ENCODE assay signal across 8 cellular contexts in the genomic region with DNA sequence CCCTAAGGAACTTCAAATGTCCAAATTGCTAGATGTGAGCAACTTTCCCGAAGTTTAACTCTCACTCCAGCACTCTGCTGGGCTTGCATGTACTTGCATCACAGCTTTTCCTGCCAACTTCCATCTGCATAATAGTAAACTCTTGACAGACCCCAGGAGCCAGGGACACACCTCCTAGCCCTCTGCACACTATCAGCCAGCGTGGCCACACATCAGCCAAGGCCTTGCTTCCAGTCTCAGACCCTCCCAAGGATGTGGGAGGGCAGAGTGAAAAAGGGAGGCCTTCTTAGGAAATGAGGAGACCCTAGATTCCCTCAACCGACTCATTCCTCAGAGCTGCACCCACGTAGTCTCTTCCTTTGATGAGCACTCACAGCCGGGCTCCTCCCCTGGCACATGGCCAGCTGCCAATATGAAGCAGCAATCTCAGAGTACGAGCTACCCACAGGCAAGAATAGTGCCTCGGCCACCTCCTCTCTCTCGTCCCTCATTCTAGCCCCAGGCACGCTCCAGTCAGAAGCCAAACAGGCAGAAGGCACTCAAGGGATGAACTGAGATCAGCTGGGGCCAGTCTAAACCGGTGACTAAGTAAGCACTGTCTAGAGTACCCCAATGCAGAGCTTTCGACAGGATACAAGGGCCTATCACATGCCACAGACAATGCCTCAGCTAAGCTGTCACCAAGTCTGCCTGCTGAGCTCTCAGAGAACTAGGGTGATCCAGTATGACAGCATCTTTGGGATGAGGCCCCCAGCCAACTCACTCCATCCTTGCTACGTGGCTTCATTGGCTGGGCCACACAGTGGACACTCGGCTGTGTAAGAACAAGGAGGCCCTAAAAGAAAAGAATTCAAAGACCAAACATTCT. TPM values are rescaled to one million over a fixed set of nuclear protein-coding genes. Genes with fewer than 3 reads are reported as not detected.
DNase-seq lines count a peak whose midpoint lies in the region; ATAC-seq and TF ChIP-seq lines count a peak whose summit lies in the region.

No MANE protein-coding gene starts in this region.

- DNase-seq in activated CD8-positive, alpha-beta memory T cell treated with anti-CD3 and anti-CD28 coated beads, Interleukin-2, amount 50 U/mL, for 48 hours: peak; percentile 66
- no peak for DNase-seq in activated CD8-positive, alpha-beta memory T cell treated with anti-CD3 and anti-CD28 coated beads for 24 hours
- DNase-seq in SJSA1 (ENCODE audit: low read depth in 1 of 2, low spot score in 2 of 2) (peak; percentile 85 to 91), colonic mucosa (peak; percentile 86), mesenteric fat pad (ENCODE audit: low spot score) (peak; percentile 89), superior temporal gyrus (ENCODE audit: extremely low spot score) (peak; percentile 44)

- H3K9me3 ChIP-seq in SJSA1 (replicated peaks): no peaks in the 10 kb centered on the region
- H3K9me3 ChIP-seq in colonic mucosa: no peaks in the 10 kb centered on the region

- H3K4me3 ChIP-seq in SJSA1: no peak overlapping the region
- no peak overlapping the region for H3K4me3 ChIP-seq in colonic mucosa

- H3K27ac ChIP-seq in SJSA1: peak overlapping the region; percentile 20
- H3K27ac ChIP-seq in colonic mucosa: peak overlapping the region; percentile 34

- intact Hi-C loops in colonic mucosa (cut with DNase I): no loop called here

- peak overlapping the region in 1 of 2 donors; percentile 43 for H3K9ac ChIP-seq in colonic mucosa (ENCODE audit: low read depth in 2 of 2, low read length in 2 of 2)

- H3K36me3 ChIP-seq in SJSA1: peaks cover 15% of the 10 kb centered on the region
- no peaks in the 10 kb centered on the region for H3K36me3 ChIP-seq in colonic mucosa

- no peak for TF ChIP-seq CTCF in colonic mucosa (IDR thresholded peaks at IDR 0.05)

- H3K4me1 ChIP-seq in SJSA1 (replicated peaks): peaks cover 34% of the 10 kb centered on the region
- no peaks in the 10 kb centered on the region for H3K4me1 ChIP-seq in colonic mucosa

- H3K27me3 ChIP-seq in SJSA1 (replicated peaks) (no peaks in the 10 kb centered on the region), colonic mucosa (no peaks in the 10 kb centered on the region)

- ATAC-seq in GM19023 (IDR thresholded peaks at IDR 0.05; ENCODE audit: unreplicated experiment) (no peak), HG03139 (IDR thresholded peaks at IDR 0.05; ENCODE audit: unreplicated experiment) (no peak)

RNA-seq across cellular contexts. Expression of a gene that starts 2.3 kb away (rescaled TPM):
- 222 and 261 TPM in 2 replicates for total RNA-seq in SJSA1 (2014; rRNA removed; shearing (Covaris generic))
- total RNA-seq in colonic mucosa: 10 to 100 TPM; 53.7 to 79.6 TPM
- 15.7 TPM for total RNA-seq in mesenteric fat pad

RNA-seq across cellular contexts. Expression of a gene that starts 32.1 kb away (rescaled TPM):
- total RNA-seq in SJSA1 (2014; rRNA removed; shearing (Covaris generic)): 52.2 and 94.1 TPM in 2 replicates
- total RNA-seq in colonic mucosa (10 to 100 TPM in 1 of 2 donors, 1 to 10 TPM in 1; 2.3 to 14.3 TPM), mesenteric fat pad (23.1 TPM)
